ENCODE assay signal across 9 cellular contexts in the genomic region with DNA sequence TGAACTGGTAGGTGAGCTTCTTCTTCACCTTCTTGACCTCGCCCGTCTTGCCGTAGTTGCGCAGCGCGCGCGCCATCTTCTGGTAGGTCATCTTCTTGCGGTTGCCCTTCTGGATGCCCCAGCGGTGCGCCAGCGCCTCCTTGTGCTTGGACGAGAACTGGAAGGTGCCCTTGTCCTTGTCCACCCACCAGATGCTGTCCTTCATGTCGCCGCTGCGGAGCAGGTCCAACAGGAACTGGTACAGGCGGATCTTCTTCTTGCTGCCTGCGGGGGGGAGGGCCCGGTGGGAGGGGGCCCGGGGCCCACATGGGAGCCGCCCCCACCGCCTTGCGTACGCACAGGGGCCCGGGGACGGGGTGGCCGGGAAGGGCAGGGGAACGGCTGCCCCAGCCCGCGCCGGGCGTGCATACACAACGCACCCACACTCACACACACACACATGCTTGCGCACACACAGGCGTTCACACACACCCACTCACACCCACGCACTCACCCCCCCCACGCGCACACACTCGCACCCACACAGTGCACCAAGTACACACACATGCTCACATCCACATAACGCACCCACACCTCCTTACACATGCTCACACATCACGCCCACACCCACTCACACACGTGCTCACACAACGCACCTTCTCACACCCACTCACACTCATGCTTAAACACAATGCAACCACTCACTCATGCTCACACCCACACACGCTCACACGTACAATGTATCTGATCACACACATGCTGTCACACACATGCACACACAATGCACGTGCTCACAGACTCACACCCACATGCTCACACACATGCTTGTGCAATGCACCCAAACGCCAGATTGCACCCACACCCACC. TPM values are rescaled to one million over a fixed set of nuclear protein-coding genes. Genes with fewer than 3 reads are reported as not detected.
DNase-seq lines count a peak whose midpoint lies in the region; ATAC-seq and TF ChIP-seq lines count a peak whose summit lies in the region.
"Had no signal": no experiment of that assay in that cellular context is flagged by ENCODE, and none has a peak within 500 bp of the region (broad histone marks: within the 10 kb centered on the region; RNA-seq: fewer than 3 reads in every experiment).

No MANE protein-coding gene starts in this region.

- TF ChIP-seq POLR2A in thyroid gland (IDR thresholded peaks at IDR 0.05) = peak in 1 of 2 donors; percentile 4

- H3K27me3 Mint-ChIP-seq in mesothelial cell of epicardium (ENCODE audit: low read depth) = no peaks in the 10 kb centered on the region

- H3K4me3 ChIP-seq in thyroid gland (replicated peaks in 1 of 3) = peak overlapping the region in 1 of 3 donors; percentile 20
- H3K4me3 ChIP-seq: BLaER1 treated with 17β-estradiol and CSF1 and Interleukin-3, amounts not matched to agents 10 nM and 100 nM had no signal

- H3K27ac Mint-ChIP-seq in mesothelial cell of epicardium = no peak overlapping the region

- H3K4me3 Mint-ChIP-seq in mesothelial cell of epicardium = peak overlapping the region; percentile 70

- no peaks in the 10 kb centered on the region for H3K36me3 ChIP-seq in thyroid gland

- H3K9me3 Mint-ChIP-seq in mesothelial cell of epicardium = no peaks in the 10 kb centered on the region

- peak; percentile 73 for TF ChIP-seq CTCF in mesothelial cell of epicardium (IDR thresholded peaks at IDR 0.05; ENCODE audit: unreplicated experiment)
- peak; percentile 79 to 98 (median 97) for TF ChIP-seq CTCF in thyroid gland (IDR thresholded peaks at IDR 0.05)

- H3K36me3 Mint-ChIP-seq in mesothelial cell of epicardium = no peaks in the 10 kb centered on the region

- no peaks in the 10 kb centered on the region for H3K27me3 ChIP-seq in thyroid gland
- H3K27me3 ChIP-seq: BLaER1 treated with 17β-estradiol and CSF1 and Interleukin-3, amounts not matched to agents 10 nM and 100 nM had no signal

- DNase-seq in SIG-M5 treated with dmso at 0.1 percent for 504 hours (lab: John Stamatoyannopoulos, UW; ENCODE audit: unreplicated experiment) (peak; percentile 71), SIG-M5 (lab: John Stamatoyannopoulos, UW) (no peak), NCI-H1436 (lab: John Stamatoyannopoulos, UW) (peak; percentile 90), SW 1271 (lab: John Stamatoyannopoulos, UW) (peak; percentile 42 to 89), mesothelial cell of epicardium (ENCODE audit: low spot score in 2 of 2, unreplicated experiment in 2 of 2) (peak; percentile 79 to 89), thyroid gland (peak; percentile 96 to 98)

- H3K9me3 ChIP-seq in thyroid gland = no peaks in the 10 kb centered on the region

- peak overlapping the region in 1 of 3 donors; percentile 64 for H3K27ac ChIP-seq in thyroid gland

- ATAC-seq in esophagus mucosa = peak; percentile 90
- no peak for ATAC-seq in GM18520 (IDR thresholded peaks at IDR 0.05; ENCODE audit: unreplicated experiment)

- intact Hi-C loops in thyroid gland (cut with DNase I) = loop anchor here (5.0 to 10.0 kb wide), 3 partner anchors 178 to 471 kb away; a partner anchor contains a TSS

- H3K4me1 Mint-ChIP-seq in mesothelial cell of epicardium = peaks cover 4% of the 10 kb centered on the region

- H3K4me1 ChIP-seq in thyroid gland = peaks cover 4 to 7% of the 10 kb centered on the region in 2 donors

- 35 to 43% methylated on average over 35 to 38 of the region's 47 CpGs for WGBS in thyroid gland, 2 donors

RNA-seq across cellular contexts. Expression of a gene that starts 3.0 kb away (rescaled TPM):
- total RNA-seq in esophagus mucosa = not detected
- total RNA-seq in mesothelial cell of epicardium = not detected in 3 replicates
- not detected for total RNA-seq in thyroid gland

RNA-seq across cellular contexts. Expression of a gene that starts 22.8 kb away (rescaled TPM):
- total RNA-seq in esophagus mucosa = 2.2 TPM
- 0.36 to 0.51 TPM in 2 of 3 replicates, not detected in the other for total RNA-seq in mesothelial cell of epicardium
- total RNA-seq in thyroid gland = 10 to 100 TPM in 1 of 4 donors, 1 to 10 TPM in 3; 4.8 to 18.0 (median 5.8) TPM

RNA-seq across cellular contexts. Expression of a gene that starts 52.9 kb away (rescaled TPM):
- total RNA-seq in esophagus mucosa (6.4 TPM), mesothelial cell of epicardium (62.6 to 69.8 TPM (median 69.5 TPM) in 3 replicates), thyroid gland (10 to 100 TPM; 51.3 to 84.3 (median 66.8) TPM)
